In the genomic region with DNA sequence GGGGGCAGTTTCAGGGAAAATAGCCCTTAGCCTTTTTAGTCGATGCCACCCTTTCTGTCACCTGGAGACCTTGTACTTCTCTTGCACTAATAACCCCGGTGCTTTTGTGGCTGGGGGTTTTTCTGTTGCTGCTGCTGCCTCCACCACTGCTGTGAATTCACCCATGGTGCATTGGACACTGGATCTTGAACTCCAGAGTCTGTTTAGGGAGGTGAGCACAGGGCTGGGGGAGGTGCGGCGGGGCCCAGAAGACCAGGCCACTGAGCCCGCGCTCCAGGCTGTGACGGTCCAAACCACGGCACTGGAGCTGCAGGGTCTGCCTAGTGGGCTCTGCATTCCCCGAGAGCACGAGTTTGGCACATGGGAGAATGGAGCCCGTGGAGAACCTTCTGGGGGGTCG, we compare ENCODE assay signal across 1 cellular context.
A peak's percentile ranks its signal among the peaks of the same experiment; 100 is the strongest.
TF ChIP-seq lines count a peak whose summit lies in the region.

No MANE protein-coding gene starts in this region.

TF ChIP-seq in HepG2, 621 proteins besides CTCF, POLR2A, EP300 and RAD21 (continued from another document):
- TF ChIP-seq, protein P1, sequence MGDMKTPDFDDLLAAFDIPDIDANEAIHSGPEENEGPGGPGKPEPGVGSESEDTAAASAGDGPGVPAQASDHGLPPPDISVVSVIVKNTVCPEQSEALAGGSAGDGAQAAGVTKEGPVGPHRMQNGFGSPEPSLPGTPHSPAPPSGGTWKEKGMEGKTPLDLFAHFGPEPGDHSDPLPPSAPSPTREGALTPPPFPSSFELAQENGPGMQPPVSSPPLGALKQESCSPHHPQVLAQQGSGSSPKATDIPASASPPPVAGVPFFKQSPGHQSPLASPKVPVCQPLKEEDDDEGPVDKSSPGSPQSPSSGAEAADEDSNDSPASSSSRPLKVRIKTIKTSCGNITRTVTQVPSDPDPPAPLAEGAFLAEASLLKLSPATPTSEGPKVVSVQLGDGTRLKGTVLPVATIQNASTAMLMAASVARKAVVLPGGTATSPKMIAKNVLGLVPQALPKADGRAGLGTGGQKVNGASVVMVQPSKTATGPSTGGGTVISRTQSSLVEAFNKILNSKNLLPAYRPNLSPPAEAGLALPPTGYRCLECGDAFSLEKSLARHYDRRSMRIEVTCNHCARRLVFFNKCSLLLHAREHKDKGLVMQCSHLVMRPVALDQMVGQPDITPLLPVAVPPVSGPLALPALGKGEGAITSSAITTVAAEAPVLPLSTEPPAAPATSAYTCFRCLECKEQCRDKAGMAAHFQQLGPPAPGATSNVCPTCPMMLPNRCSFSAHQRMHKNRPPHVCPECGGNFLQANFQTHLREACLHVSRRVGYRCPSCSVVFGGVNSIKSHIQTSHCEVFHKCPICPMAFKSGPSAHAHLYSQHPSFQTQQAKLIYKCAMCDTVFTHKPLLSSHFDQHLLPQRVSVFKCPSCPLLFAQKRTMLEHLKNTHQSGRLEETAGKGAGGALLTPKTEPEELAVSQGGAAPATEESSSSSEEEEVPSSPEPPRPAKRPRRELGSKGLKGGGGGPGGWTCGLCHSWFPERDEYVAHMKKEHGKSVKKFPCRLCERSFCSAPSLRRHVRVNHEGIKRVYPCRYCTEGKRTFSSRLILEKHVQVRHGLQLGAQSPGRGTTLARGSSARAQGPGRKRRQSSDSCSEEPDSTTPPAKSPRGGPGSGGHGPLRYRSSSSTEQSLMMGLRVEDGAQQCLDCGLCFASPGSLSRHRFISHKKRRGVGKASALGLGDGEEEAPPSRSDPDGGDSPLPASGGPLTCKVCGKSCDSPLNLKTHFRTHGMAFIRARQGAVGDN (CRISPR knock-in tag; IDR thresholded peaks at IDR 0.05) = peak; percentile 30; the same call in 1 of the 2 replicates
- no peak for TF ChIP-seq FOXJ3 (CRISPR knock-in tag; IDR thresholded peaks at IDR 0.05; ENCODE audit: borderline replicate concordance)
